23 cellular contexts compared by ENCODE assay signal in the genomic region with DNA sequence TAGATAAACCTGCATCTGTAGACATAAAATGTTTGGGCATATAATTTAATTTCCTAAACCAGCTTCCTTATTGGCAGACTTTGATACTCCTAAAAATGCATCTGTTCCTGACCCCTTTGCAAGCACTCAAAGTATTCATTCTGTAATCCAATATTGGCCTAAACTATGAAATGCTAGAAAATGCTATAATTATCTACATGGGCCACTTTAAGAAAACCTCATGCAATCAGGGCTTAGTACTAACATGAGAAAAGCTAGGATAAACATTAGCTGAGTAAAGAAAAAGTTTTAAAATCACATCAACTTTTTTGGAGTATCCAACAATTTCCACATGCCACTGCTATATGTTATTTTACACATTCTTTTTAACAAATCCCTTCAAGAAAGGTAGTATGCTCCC. TPM values are rescaled to one million over a fixed set of nuclear protein-coding genes. Genes with fewer than 3 reads are reported as not detected.
DNase-seq lines count a peak whose midpoint lies in the region; ATAC-seq, FAIRE-seq and TF ChIP-seq lines count a peak whose summit lies in the region.
"Had no signal": no experiment of that assay in that cellular context is flagged by ENCODE, and none has a peak within 500 bp of the region (broad histone marks: within the 10 kb centered on the region; RNA-seq: fewer than 3 reads in every experiment).

No MANE protein-coding gene starts in this region.

- no peak overlapping the region for H3K4me3 ChIP-seq in BLaER1
- no peak overlapping the region for H3K4me3 ChIP-seq in RWPE2 (ENCODE audit: severe bottlenecking)
- no peak overlapping the region for H3K4me3 ChIP-seq in endothelial cell of umbilical vein (replicated peaks in 1 of 3; ENCODE audit: insufficient read depth in 1 of 3, low read depth in 1 of 3, low read length in 3 of 3)
- H3K4me3 ChIP-seq in osteoblast (ENCODE audit: insufficient read depth, low read length): no peak overlapping the region
- H3K4me3 ChIP-seq: upper lobe of left lung had no signal

- H3K27me3 ChIP-seq in BLaER1: no peaks in the 10 kb centered on the region
- H3K27me3 ChIP-seq in RWPE2 (ENCODE audit: insufficient read depth, poor library complexity, severe bottlenecking): no peaks in the 10 kb centered on the region
- H3K27me3 ChIP-seq in endothelial cell of umbilical vein (ENCODE audit: control insufficient read depth in 2 of 2, insufficient read depth in 2 of 2, low read length in 2 of 2): no peaks in the 10 kb centered on the region
- no peaks in the 10 kb centered on the region for H3K27me3 ChIP-seq in osteoblast (ENCODE audit: insufficient read depth, low read length)
- H3K27me3 ChIP-seq: upper lobe of left lung had no signal

- TF ChIP-seq CTCF in RWPE2 (IDR thresholded peaks at IDR 0.05; ENCODE audit: poor library complexity, severe bottlenecking) (no peak), endothelial cell of umbilical vein (IDR thresholded peaks at IDR 0.05; ENCODE audit: extremely low read depth in 1 of 2, insufficient read depth in 1 of 2, low read depth in 1 of 2, low read length in 2 of 2) (no peak), osteoblast (IDR thresholded peaks at IDR 0.05; ENCODE audit: extremely low read depth, low read depth, low read length) (no peak)

- H3K27me3 Mint-ChIP-seq in stimulated activated naive B cell treated with anti-CD40 and anti-IgM and Interleukin-4, amounts not matched to agents 10 μg/mL and 1 μg/mL and 100 μg/mL, for 72 hours: peaks cover 0 to 3% of the 10 kb centered on the region in 2 donors
- peaks cover 0 to 9% of the 10 kb centered on the region in 2 donors for H3K27me3 Mint-ChIP-seq in T-cell
- H3K27me3 Mint-ChIP-seq: activated CD8-positive, alpha-beta memory T cell treated with anti-CD3 and anti-CD28 coated beads, Interleukin-2, amount 10 ng/mL, durations not matched to agents 7 days and 5 days; dendritic cell treated with granulocyte-macrophage colony-stimulating factor and Interleukin-4, amounts not matched to agents 40 ng/mL and 50 ng/mL, for 4 days; IgD-negative memory B cell had no signal

- H3K9ac ChIP-seq in BLaER1 (no peak overlapping the region), endothelial cell of umbilical vein (replicated peaks; ENCODE audit: extremely low read depth, insufficient read depth, low read length) (no peak overlapping the region)

- intact Hi-C loops in endothelial cell of umbilical vein (cut with micrococcal nuclease): loop anchor here (1.0 kb wide), 1 partner anchor 26 kb away; no protein-coding TSS in a partner anchor

- H3K79me2 ChIP-seq in endothelial cell of umbilical vein (ENCODE audit: control insufficient read depth, insufficient read depth, low read length) (peaks cover 7% of the 10 kb centered on the region), osteoblast (ENCODE audit: insufficient read depth, low read length) (peaks cover 48% of the 10 kb centered on the region)

- TSS peak; percentile 68 for BruUV-seq in endothelial cell of umbilical vein (replicated peaks; lab: Mats Ljungman, UMichigan)

- H3K4me3 Mint-ChIP-seq in stimulated activated naive B cell treated with anti-CD40 and anti-IgM and Interleukin-4, amounts not matched to agents 10 μg/mL and 1 μg/mL and 100 μg/mL, for 72 hours: no peak overlapping the region
- no peak overlapping the region for H3K4me3 Mint-ChIP-seq in T-cell
- H3K4me3 Mint-ChIP-seq: activated CD8-positive, alpha-beta memory T cell treated with anti-CD3 and anti-CD28 coated beads, Interleukin-2, amount 10 ng/mL, durations not matched to agents 7 days and 5 days; activated naive CD8-positive, alpha-beta T cell treated with anti-CD3 and anti-CD28 coated beads, Interleukin-2, amount 10 ng/mL, durations not matched to agents 7 days and 5 days; activated T-helper 17 cell treated with anti-CD3 and anti-CD28 coated beads, Interleukin-2, amount 50 U/mL, for 72 hours; dendritic cell treated with granulocyte-macrophage colony-stimulating factor and Interleukin-4, amounts not matched to agents 40 ng/mL and 50 ng/mL, for 4 days; IgD-negative memory B cell had no signal

- CTCF ChIA-PET in endothelial cell of umbilical vein (lab: Charles Lee) (interaction anchor here (0.7 to 2.0 kb wide), 9 partner anchors 9 to 236 kb away, joined by 3 to 7 read pairs (median 3); no protein-coding TSS in a partner anchor), T-cell (lab: Charles Lee) (no interaction called here)

- H3K9me3 Mint-ChIP-seq in stimulated activated naive B cell treated with anti-CD40 and anti-IgM and Interleukin-4, amounts not matched to agents 10 μg/mL and 1 μg/mL and 100 μg/mL, for 72 hours: peaks cover 0 to 5% of the 10 kb centered on the region in 2 donors
- H3K9me3 Mint-ChIP-seq in T-cell: no peaks in the 10 kb centered on the region
- H3K9me3 Mint-ChIP-seq: activated naive CD8-positive, alpha-beta T cell treated with anti-CD3 and anti-CD28 coated beads, Interleukin-2, amount 10 ng/mL, durations not matched to agents 7 days and 5 days; activated T-helper 17 cell treated with anti-CD3 and anti-CD28 coated beads, Interleukin-2, amount 50 U/mL, for 72 hours; dendritic cell treated with granulocyte-macrophage colony-stimulating factor and Interleukin-4, amounts not matched to agents 40 ng/mL and 50 ng/mL, for 4 days had no signal

- POLR2A ChIA-PET in endothelial cell of umbilical vein (lab: Charles Lee): no interaction called here
- POLR2A ChIA-PET in T-cell (lab: Charles Lee): no interaction called here

- H3K4me1 ChIP-seq in BLaER1 (peaks cover 23% of the 10 kb centered on the region), RWPE2 (ENCODE audit: insufficient read depth, poor library complexity, severe bottlenecking) (peaks cover 48% of the 10 kb centered on the region), endothelial cell of umbilical vein (ENCODE audit: control insufficient read depth, extremely low read depth, insufficient read depth, low read length) (peaks cover 23% of the 10 kb centered on the region), osteoblast (ENCODE audit: insufficient read depth, low read length) (peaks cover 29% of the 10 kb centered on the region)

- ATAC-seq in RWPE2 (ENCODE audit: low read depth) (no peak), T-cell (replicated peaks in 1 of 4) (no peak)
- no peak for ATAC-seq in stimulated activated naive B cell treated with anti-CD40 and anti-IgM and Interleukin-4, amounts not matched to agents 10 μg/mL and 1 μg/mL and 100 μg/mL, for 72 hours (replicated peaks)
- ATAC-seq: activated CD8-positive, alpha-beta memory T cell treated with anti-CD3 and anti-CD28 coated beads, Interleukin-2, amount 10 ng/mL, durations not matched to agents 7 days and 5 days; Right ventricle myocardium inferior had no signal

- H4K20me1 ChIP-seq in BLaER1 (peaks cover 70% of the 10 kb centered on the region), endothelial cell of umbilical vein (replicated peaks; ENCODE audit: control insufficient read depth, extremely low read depth, insufficient read depth, low read length) (peaks cover 3% of the 10 kb centered on the region), osteoblast (ENCODE audit: insufficient read depth, low read length) (peaks cover 7% of the 10 kb centered on the region)

- peak overlapping the region; percentile 34 for H3K4me2 ChIP-seq in BLaER1
- peak overlapping the region; percentile 65 for H3K4me2 ChIP-seq in endothelial cell of umbilical vein (ENCODE audit: insufficient read depth, low read length)
- H3K4me2 ChIP-seq in osteoblast (ENCODE audit: insufficient read depth, low read length): peak overlapping the region; percentile 60

- no peak overlapping the region for H3K27ac Mint-ChIP-seq in stimulated activated naive B cell treated with anti-CD40 and anti-IgM and Interleukin-4, amounts not matched to agents 10 μg/mL and 1 μg/mL and 100 μg/mL, for 72 hours
- no peak overlapping the region for H3K27ac Mint-ChIP-seq in T-cell
- H3K27ac Mint-ChIP-seq: activated CD8-positive, alpha-beta memory T cell treated with anti-CD3 and anti-CD28 coated beads, Interleukin-2, amount 10 ng/mL, durations not matched to agents 7 days and 5 days; activated naive CD8-positive, alpha-beta T cell treated with anti-CD3 and anti-CD28 coated beads, Interleukin-2, amount 10 ng/mL, durations not matched to agents 7 days and 5 days; activated T-helper 17 cell treated with anti-CD3 and anti-CD28 coated beads, Interleukin-2, amount 50 U/mL, for 72 hours; dendritic cell treated with granulocyte-macrophage colony-stimulating factor and Interleukin-4, amounts not matched to agents 40 ng/mL and 50 ng/mL, for 4 days; IgD-negative memory B cell had no signal

- dilution Hi-C loops in endothelial cell of umbilical vein (cut with MboI; ENCODE audit: extremely low pct_ligation_motif_present, low sequenced_read_pairs): no loop called here

- no peak for FAIRE-seq in endothelial cell of umbilical vein (lab: Jason Lieb, UNC)
- FAIRE-seq: A204.1 had no signal

- H3K27ac ChIP-seq in BLaER1: no peak overlapping the region
- peak overlapping the region; percentile 89 for H3K27ac ChIP-seq in RWPE2 (ENCODE audit: poor library complexity, severe bottlenecking)
- peak overlapping the region; percentile 71 for H3K27ac ChIP-seq in endothelial cell of umbilical vein (ENCODE audit: insufficient read depth, low read depth, low read length)
- H3K27ac ChIP-seq in osteoblast (ENCODE audit: low read depth, low read length): peak overlapping the region; percentile 56
- H3K27ac ChIP-seq: C4-2B, HL-60 had no signal

- no peaks in the 10 kb centered on the region for H3K36me3 ChIP-seq in BLaER1
- no peaks in the 10 kb centered on the region for H3K36me3 ChIP-seq in RWPE2 (ENCODE audit: low read depth)
- no peaks in the 10 kb centered on the region for H3K36me3 ChIP-seq in endothelial cell of umbilical vein (ENCODE audit: control insufficient read depth in 2 of 2, extremely low read depth in 1 of 2, insufficient read depth in 2 of 2, low read length in 2 of 2)
- H3K36me3 ChIP-seq in osteoblast (ENCODE audit: insufficient read depth, low read length): no peaks in the 10 kb centered on the region
- H3K36me3 ChIP-seq: upper lobe of left lung had no signal

- no peaks in the 10 kb centered on the region for H3K9me1 ChIP-seq in endothelial cell of umbilical vein (replicated peaks; ENCODE audit: control insufficient read depth, extremely low read depth, insufficient read depth, low read length)

- DNase-seq in RWPE2 (ENCODE audit: low spot score): no peak
- DNase-seq in endothelial cell of umbilical vein (ENCODE audit: low read depth, low spot score): no peak
- no peak for DNase-seq in osteoblast (ENCODE audit: insufficient read length, low spot score, missing footprints)
- DNase-seq in MV-4-11 (lab: John Stamatoyannopoulos, UW): no peak
- DNase-seq in stimulated activated naive B cell treated with anti-CD40 and anti-IgM and Interleukin-4, amounts not matched to agents 10 μg/mL and 1 μg/mL and 100 μg/mL, for 72 hours: no peak
- DNase-seq in T-cell: no peak
- DNase-seq in OCI-M2 (lab: John Stamatoyannopoulos, UW; ENCODE audit: unreplicated experiment): no peak
- DNase-seq: activated CD4-positive, alpha-beta T cell treated with anti-CD3 and anti-CD28 coated beads for 4 hours; activated CD8-positive, alpha-beta memory T cell treated with anti-CD3 and anti-CD28 coated beads, Interleukin-2, amount 10 ng/mL, durations not matched to agents 7 days and 5 days; activated naive CD8-positive, alpha-beta T cell treated with anti-CD3 and anti-CD28 coated beads, Interleukin-2, amount 10 ng/mL, durations not matched to agents 7 days and 5 days; NCI-H2029; nucleus accumbens; right cardiac atrium; stimulated activated naive CD4-positive, alpha-beta T cell had no signal

- H3K4me1 Mint-ChIP-seq in stimulated activated naive B cell treated with anti-CD40 and anti-IgM and Interleukin-4, amounts not matched to agents 10 μg/mL and 1 μg/mL and 100 μg/mL, for 72 hours: peaks cover 4 to 7% of the 10 kb centered on the region in 2 donors
- H3K4me1 Mint-ChIP-seq in T-cell: no peaks in the 10 kb centered on the region
- H3K4me1 Mint-ChIP-seq: activated T-helper 17 cell treated with anti-CD3 and anti-CD28 coated beads, Interleukin-2, amount 50 U/mL, for 72 hours; IgD-negative memory B cell had no signal

- H2AFZ ChIP-seq in endothelial cell of umbilical vein (ENCODE audit: low read depth, low read length) (no peak overlapping the region), osteoblast (ENCODE audit: low read length) (no peak overlapping the region)

- no peak for TF ChIP-seq POLR2A in endothelial cell of umbilical vein (IDR thresholded peaks at IDR 0.05; ENCODE audit: low read depth, low read length)

- peaks cover 3 to 4% of the 10 kb centered on the region in 2 donors for H3K36me3 Mint-ChIP-seq in stimulated activated naive B cell treated with anti-CD40 and anti-IgM and Interleukin-4, amounts not matched to agents 10 μg/mL and 1 μg/mL and 100 μg/mL, for 72 hours
- H3K36me3 Mint-ChIP-seq in T-cell: no peaks in the 10 kb centered on the region
- H3K36me3 Mint-ChIP-seq: activated CD8-positive, alpha-beta memory T cell treated with anti-CD3 and anti-CD28 coated beads, Interleukin-2, amount 10 ng/mL, durations not matched to agents 7 days and 5 days; activated naive CD8-positive, alpha-beta T cell treated with anti-CD3 and anti-CD28 coated beads, Interleukin-2, amount 10 ng/mL, durations not matched to agents 7 days and 5 days; IgD-negative memory B cell had no signal

- H3K9me3 ChIP-seq in BLaER1 (peaks cover 7% of the 10 kb centered on the region; the same call in 1 of the 2 replicates), RWPE2 (ENCODE audit: severe bottlenecking) (peaks cover 3% of the 10 kb centered on the region), endothelial cell of umbilical vein (replicated peaks; ENCODE audit: control insufficient read depth, insufficient read depth, low read length) (no peaks in the 10 kb centered on the region), osteoblast (ENCODE audit: low read depth, low read length) (no peaks in the 10 kb centered on the region)
- H3K9me3 ChIP-seq: upper lobe of left lung had no signal

RNA-seq across cellular contexts. Expression of a gene that starts 57.2 kb away (rescaled TPM):
- total RNA-seq in endothelial cell of umbilical vein (20.2 and 24.1 TPM in 2 replicates), osteoblast (69.2 and 71.7 TPM in 2 replicates), T-cell (under 1 TPM; 0.36 to 0.92 (median 0.65) TPM)
- polyA plus RNA-seq in endothelial cell of umbilical vein: 6.2 and 7.3 TPM in 2 replicates
- polyA plus RNA-seq in endothelial cell of umbilical vein (2011; cell fraction: cytosol; rRNA removed): 13.3 and 13.6 TPM in 2 replicates
- 16.2 and 18.6 TPM in 2 replicates for polyA plus RNA-seq in endothelial cell of umbilical vein (2011; cell fraction: nucleus; rRNA removed)
- 19.6 and 20.4 TPM in 2 replicates for polyA plus RNA-seq in endothelial cell of umbilical vein (2012)
- 32.8 and 34.3 TPM in 2 replicates for polyA minus RNA-seq in endothelial cell of umbilical vein
- polyA minus RNA-seq in endothelial cell of umbilical vein (2011; cell fraction: cytosol; rRNA and poly(A)+ RNA removed): 13.8 TPM
- 52.9 and 58.8 TPM in 2 replicates for polyA minus RNA-seq in endothelial cell of umbilical vein (2011; cell fraction: nucleus; rRNA and poly(A)+ RNA removed)
- polyA plus RNA-seq: IgD-negative memory B cell had no signal

Comparison
In these comparisons a context has a peak if more than half of its experiments do, and no peak if none do; other contexts are left out.
1. RNA of a gene that starts 57.2 kb away (total RNA-seq): 69.2 to 71.7 TPM in osteoblast and 20.2 to 24.1 TPM in endothelial cell of umbilical vein; 0.36 to 0.92 TPM in T-cell; every median in the first group is over 10 times any median in the second.
2. Peak in every context shown above with its lines, with median percentiles within 50 percentile points of each other: H3K4me2 ChIP-seq.